8 cellular contexts compared by ENCODE assay signal in genomic region chr17:46224864-46225263, GRCh38. TPM values are rescaled to one million over a fixed set of nuclear protein-coding genes. Genes with fewer than 3 reads are reported as not detected.
A peak's percentile ranks its signal among the peaks of the same experiment; 100 is the strongest.
DNase-seq lines count a peak whose midpoint lies in the region; ATAC-seq and TF ChIP-seq lines count a peak whose summit lies in the region.
"Not testable (repeated sequence)": the region's sequence is repeated elsewhere in the genome, so short reads cannot be mapped to it uniquely, and the experiment has no call there.

No MANE protein-coding gene starts in this region.

- not testable (repeated sequence) for TF ChIP-seq POLR2A in heart left ventricle (IDR thresholded peaks at IDR 0.05)

- DNase-seq in GM12865 (ENCODE audit: low read depth); SJSA1 (ENCODE audit: low read depth in 1 of 2, low spot score in 2 of 2); astrocyte of the spinal cord (ENCODE audit: low read depth, low spot score); natural killer cell treated with Interleukin-12 subunit alpha and Interleukin-12 subunit beta and Interleukin-15 and Interleukin-18, amount 100 ng/mL, for 72 hours (ENCODE audit: low spot score): not testable (repeated sequence)
- peak in 2 of 5 donors; percentile 24 to 52 for DNase-seq in heart left ventricle

- not testable (repeated sequence) for H3K36me3 Mint-ChIP-seq in natural killer cell treated with Interleukin-12 subunit alpha and Interleukin-12 subunit beta and Interleukin-15 and Interleukin-18, amount 100 ng/mL, for 72 hours

- not testable (repeated sequence) for H3K9me3 Mint-ChIP-seq in natural killer cell treated with Interleukin-12 subunit alpha and Interleukin-12 subunit beta and Interleukin-15 and Interleukin-18, amount 100 ng/mL, for 72 hours

- not testable (repeated sequence) for H3K4me1 ChIP-seq in SJSA1 (replicated peaks); heart left ventricle; thymus (ENCODE audit: control insufficient read depth, insufficient read depth, low read length)

- not testable (repeated sequence) for TF ChIP-seq CTCF in GM12865 (IDR thresholded peaks at IDR 0.05; ENCODE audit: insufficient read depth, low read depth, low read length, missing control alignments); astrocyte of the spinal cord (IDR thresholded peaks at IDR 0.05; ENCODE audit: low read depth, low read length); heart left ventricle (IDR thresholded peaks at IDR 0.05)

- intact Hi-C loops in heart left ventricle (cut with DNase I): not testable (repeated sequence)

- not testable (repeated sequence) for H3K27me3 Mint-ChIP-seq in natural killer cell treated with Interleukin-12 subunit alpha and Interleukin-12 subunit beta and Interleukin-15 and Interleukin-18, amount 100 ng/mL, for 72 hours

- H3K36me3 ChIP-seq in SJSA1; heart left ventricle; thymus (ENCODE audit: control insufficient read depth, insufficient read depth): not testable (repeated sequence)

- WGBS in heart left ventricle, 4 donors: 0 to 1% methylated on average over 47 to 48 of the region's 54 CpGs; no CpG with 5 or more reads in 2 of the 4 donors
- WGBS in thymus: under 1% methylated on average over 44 of the region's 54 CpGs

- H3K4me3 Mint-ChIP-seq in natural killer cell treated with Interleukin-12 subunit alpha and Interleukin-12 subunit beta and Interleukin-15 and Interleukin-18, amount 100 ng/mL, for 72 hours: peak overlapping the region; percentile 83

- H3K27ac Mint-ChIP-seq in natural killer cell treated with Interleukin-12 subunit alpha and Interleukin-12 subunit beta and Interleukin-15 and Interleukin-18, amount 100 ng/mL, for 72 hours: peak overlapping the region in 1 of 2 donors; percentile 65

- ATAC-seq in GM21717 (IDR thresholded peaks at IDR 0.05; ENCODE audit: unreplicated experiment): peak; percentile 23
- peak; percentile 47 for ATAC-seq in HG03280 (IDR thresholded peaks at IDR 0.05; ENCODE audit: unreplicated experiment)
- peak in 2 of 4 donors; percentile 64 to 66 for ATAC-seq in heart left ventricle
- peak; percentile 70 to 74 for ATAC-seq in natural killer cell treated with Interleukin-12 subunit alpha and Interleukin-12 subunit beta and Interleukin-15 and Interleukin-18, amount 100 ng/mL, for 72 hours

- not testable (repeated sequence) for H3K27ac ChIP-seq in SJSA1; thymus (ENCODE audit: low read depth)
- H3K27ac ChIP-seq in heart left ventricle: peak overlapping the region in 4 of 12 donors; percentile 35 to 66 (median 46)

- in situ Hi-C loops in astrocyte of the spinal cord (cut with HindIII; ENCODE audit: low sequenced_read_pairs): not testable (repeated sequence)

- H3K4me3 ChIP-seq in GM12865 (ENCODE audit: low read depth, low read length) (peak overlapping the region; percentile 52), SJSA1 (peak overlapping the region; percentile 47), astrocyte of the spinal cord (ENCODE audit: low read depth, low read length) (peak overlapping the region; percentile 40), heart left ventricle (peak overlapping the region; percentile 44 to 93 (median 61)), thymus (ENCODE audit: low read length) (peak overlapping the region; percentile 63)

- not testable (repeated sequence) for H3K4me1 Mint-ChIP-seq in natural killer cell treated with Interleukin-12 subunit alpha and Interleukin-12 subunit beta and Interleukin-15 and Interleukin-18, amount 100 ng/mL, for 72 hours (ENCODE audit: low read depth in 2 of 2)

- not testable (repeated sequence) for H3K9me3 ChIP-seq in SJSA1 (replicated peaks); heart left ventricle; thymus (ENCODE audit: control insufficient read depth)

- not testable (repeated sequence) for H3K27me3 ChIP-seq in SJSA1 (replicated peaks); heart left ventricle; thymus (ENCODE audit: control insufficient read depth, insufficient read depth)

RNA-seq across cellular contexts. Expression of gene KANSL1, which starts 31.6 kb away (rescaled TPM):
- 19.7 and 37.9 TPM in 2 replicates for total RNA-seq in SJSA1 (2014; rRNA removed; shearing (Covaris generic))
- total RNA-seq in heart left ventricle: 10 to 100 TPM; 22.7 to 57.2 (median 32.6) TPM
- 10 to 100 TPM; 13.7 to 17.0 TPM for polyA plus RNA-seq in heart left ventricle
- 100 to 1,000 TPM; 127 to 161 TPM for total RNA-seq in natural killer cell treated with Interleukin-12 subunit alpha and Interleukin-12 subunit beta and Interleukin-15 and Interleukin-18, amount 100 ng/mL, for 72 hours
- 22.3 TPM for polyA plus RNA-seq in thymus
